1 cellular context compared by ENCODE assay signal in the genomic region with DNA sequence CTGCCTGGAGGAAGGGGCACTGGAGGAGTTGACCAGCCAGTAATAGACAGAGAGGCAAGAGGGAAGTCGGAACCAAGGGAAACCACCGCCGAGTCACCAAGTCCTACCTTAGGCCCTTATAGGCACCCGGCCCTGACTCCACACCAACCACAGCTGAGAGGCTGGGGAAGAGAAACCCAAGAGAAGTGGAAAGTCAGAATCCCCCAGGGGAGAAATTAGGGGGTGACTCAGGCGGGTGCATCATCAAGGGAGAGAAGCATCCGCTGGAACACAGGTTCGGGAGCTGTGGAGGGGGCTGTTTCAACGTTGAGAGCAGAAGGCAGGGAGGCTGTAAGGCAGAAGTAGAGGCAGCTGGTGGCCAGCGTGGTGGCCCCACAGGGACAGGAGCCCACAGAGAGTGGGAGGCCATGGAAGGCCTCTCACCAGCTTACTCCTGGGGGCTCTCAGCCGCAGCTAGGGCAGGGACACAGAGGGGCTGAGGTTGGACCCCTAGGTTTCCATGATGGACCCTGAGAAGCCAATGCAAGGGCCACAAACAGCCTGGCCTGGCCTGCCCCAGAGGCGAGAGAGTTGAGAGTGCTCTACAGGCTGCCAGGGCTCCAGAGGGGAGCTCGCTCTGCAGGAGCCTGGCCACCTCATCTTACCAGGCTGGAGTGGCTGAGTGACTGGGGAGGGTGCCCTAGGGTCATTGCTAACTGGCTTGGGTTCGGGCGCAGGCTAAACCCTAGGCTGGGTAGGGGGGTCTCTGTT.
TF ChIP-seq lines count a peak whose summit lies in the region.

No MANE protein-coding gene starts in this region.

TF ChIP-seq in H1, 55 proteins besides CTCF, POLR2A, EP300 and RAD21:
- TF ChIP-seq KDM1A (IDR thresholded peaks at IDR 0.05; ENCODE audit: borderline replicate concordance, low read length) = no peak
- TF ChIP-seq SUZ12 (IDR thresholded peaks at IDR 0.05; ENCODE audit: low read length) = no peak
- no peak for TF ChIP-seq RXRA (IDR thresholded peaks at IDR 0.05; ENCODE audit: insufficient read depth, low read depth, low read length)
- TF ChIP-seq JUN (IDR thresholded peaks at IDR 0.05; ENCODE audit: low read depth, low read length) = no peak
- no peak for TF ChIP-seq MAFK (IDR thresholded peaks at IDR 0.05; ENCODE audit: low read depth, low read length)
- no peak for TF ChIP-seq CREB1 (IDR thresholded peaks at IDR 0.05)
